In genomic region chr7:120951309-120951706, GRCh38 we compare ENCODE assay signal across 8 cellular contexts. TPM values are rescaled to one million over a fixed set of nuclear protein-coding genes. Genes with fewer than 3 reads are reported as not detected.
DNase-seq lines count a peak whose midpoint lies in the region; ATAC-seq, FAIRE-seq and TF ChIP-seq lines count a peak whose summit lies in the region.

No MANE protein-coding gene starts in this region.

- H3K9ac ChIP-seq in muscle layer of colon (ENCODE audit: low read length), result peak overlapping the region; percentile 82

- H3K4me3 ChIP-seq in A549 (peak overlapping the region; percentile 68), muscle layer of colon (ENCODE audit: low read depth in 1 of 2, low read length in 2 of 2) (peak overlapping the region; percentile 22 to 90)

- peak overlapping the region; percentile 100 for H3K27ac Mint-ChIP-seq in chondrocyte (ENCODE audit: unreplicated experiment)

- POLR2A ChIA-PET in A549 (lab: Yijun Ruan, JAX), result interaction anchor here (1.0 to 1.6 kb wide), 3 partner anchors 131 to 445 kb away, joined by 3 to 10 read pairs (median 3); partner anchors contain the start of gene FAM3C

- TF ChIP-seq CTCF in A549 (IDR thresholded peaks at IDR 0.05) (no peak), chondrocyte (IDR thresholded peaks at IDR 0.05) (no peak)

- ATAC-seq in A549 (no peak), GM19351 (IDR thresholded peaks at IDR 0.05; ENCODE audit: unreplicated experiment) (no peak), HG03135 (IDR thresholded peaks at IDR 0.05; ENCODE audit: unreplicated experiment) (no peak)

- no peak for FAIRE-seq in A549 (lab: Jason Lieb, UNC)

- peaks cover 2% of the 10 kb centered on the region for H3K27me3 Mint-ChIP-seq in chondrocyte (ENCODE audit: low read depth)

- H3K4me2 ChIP-seq in A549, result peak overlapping the region; percentile 66

- H3K9me3 ChIP-seq in A549 (no peaks in the 10 kb centered on the region), muscle layer of colon (ENCODE audit: low read length) (no peaks in the 10 kb centered on the region)

- DNase-seq in A549 (ENCODE audit: low read depth in 1 of 2, low spot score in 1 of 2) (no peak), chondrocyte (ENCODE audit: low spot score) (no peak), NCI-H1436 treated with DMSO at 0.1 percent for 48 hours (lab: John Stamatoyannopoulos, UW) (no peak), RPMI8226 (no peak)

- CTCF ChIA-PET in A549 (lab: Yijun Ruan, JAX), result interaction anchor here (0.9 to 1.1 kb wide), 3 partner anchors 10 to 159 kb away, joined by 3 read pairs; no protein-coding TSS in a partner anchor

- H3K27ac ChIP-seq in A549 (peak overlapping the region; percentile 95 to 97), muscle layer of colon (ENCODE audit: low read depth, low read length) (peak overlapping the region; percentile 81)

- peaks cover 7% of the 10 kb centered on the region for H3K36me3 Mint-ChIP-seq in chondrocyte (ENCODE audit: low read depth)

- no peaks in the 10 kb centered on the region for H3K27me3 ChIP-seq in muscle layer of colon (ENCODE audit: control insufficient read depth in 1 of 2, insufficient read depth in 2 of 2, low read length in 2 of 2)

- H3K4me1 Mint-ChIP-seq in chondrocyte (ENCODE audit: low read depth), result peaks cover 16% of the 10 kb centered on the region

- TF ChIP-seq RAD21 in A549 (conservative IDR thresholded peaks at IDR 0.05 in 1 of 2, IDR thresholded peaks at IDR 0.05 in 1 of 2), result no peak
- TF ChIP-seq RAD21 in Ishikawa (IDR thresholded peaks at IDR 0.05; ENCODE audit: low read depth), result no peak

- peaks cover 20% of the 10 kb centered on the region for H3K36me3 ChIP-seq in muscle layer of colon (ENCODE audit: insufficient read depth, low read length)

- no peak for TF ChIP-seq POLR2A in A549 (IDR thresholded peaks at IDR 0.05; ENCODE audit: low read length)

- 3% methylated on average over 8 of the region's 8 CpGs for WGBS in A549 (ENCODE audit: missing lambda C conversion rate)

- no peaks in the 10 kb centered on the region for H3K9me3 Mint-ChIP-seq in chondrocyte (ENCODE audit: low read depth)

- TF ChIP-seq EP300 in A549 (IDR thresholded peaks at IDR 0.05) (no peak), Ishikawa (IDR thresholded peaks at IDR 0.05; ENCODE audit: borderline replicate concordance) (no peak)

- H3K4me1 ChIP-seq in A549 (peaks cover 11% of the 10 kb centered on the region; the same call in 2 of the 3 replicates), muscle layer of colon (ENCODE audit: insufficient read depth, low read length) (peaks cover 11% of the 10 kb centered on the region)

- H3K4me3 Mint-ChIP-seq in chondrocyte (ENCODE audit: unreplicated experiment), result peak overlapping the region; percentile 92

TF ChIP-seq in A549, 52 proteins besides CTCF, POLR2A, EP300 and RAD21:
- TF ChIP-seq PHF8 (IDR thresholded peaks at IDR 0.05; ENCODE audit: borderline replicate concordance, low read depth) (no peak), FOSL2 (IDR thresholded peaks at IDR 0.05) (no peak), FOSL2 (CRISPR knock-in tag; IDR thresholded peaks at IDR 0.05) (no peak), HOXA7 (CRISPR knock-in tag; IDR thresholded peaks at IDR 0.05) (no peak), TFCP2L1 (CRISPR knock-in tag; IDR thresholded peaks at IDR 0.05) (no peak), ATOH8 (CRISPR knock-in tag; IDR thresholded peaks at IDR 0.05; ENCODE audit: low read depth) (no peak), HOXB13 (CRISPR knock-in tag; IDR thresholded peaks at IDR 0.05; ENCODE audit: low read depth) (no peak), E2F6 (IDR thresholded peaks at IDR 0.05; ENCODE audit: borderline replicate concordance, low read depth) (no peak), KDM1A (IDR thresholded peaks at IDR 0.05; ENCODE audit: low read depth) (no peak)
- TF ChIP-seq, protein P1, sequence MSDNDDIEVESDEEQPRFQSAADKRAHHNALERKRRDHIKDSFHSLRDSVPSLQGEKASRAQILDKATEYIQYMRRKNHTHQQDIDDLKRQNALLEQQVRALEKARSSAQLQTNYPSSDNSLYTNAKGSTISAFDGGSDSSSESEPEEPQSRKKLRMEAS (IDR thresholded peaks at IDR 0.05), result no peak

TF ChIP-seq in Ishikawa, 13 proteins besides CTCF, POLR2A, EP300 and RAD21:
- no peak for TF ChIP-seq CEBPB (IDR thresholded peaks at IDR 0.05)
- TF ChIP-seq, protein P1 (IDR thresholded peaks at IDR 0.05), result peak; percentile 15; the same call in 1 of the 2 replicates

RNA-seq across cellular contexts. Expression of gene ING3, which starts 0.7 kb away (rescaled TPM):
- polyA plus RNA-seq in A549 (2011; rRNA removed) (6.9 and 11.3 TPM in 2 replicates), A549 (2017; fragmentation: RNase III; extraction: RNeasy Plus Mini Kit Qiagen cat#74134 plus additional on column Dnase treatment) (5.6 to 6.7 TPM (median 6.2 TPM) in 3 replicates)
- 3.1 and 3.3 TPM in 2 replicates for polyA plus RNA-seq in A549 (2012; cell fraction: cytosol; rRNA removed)
- polyA plus RNA-seq in A549 (2012; cell fraction: nucleus; rRNA removed), result 2.2 and 3.8 TPM in 2 replicates
- 2.5 and 6.0 TPM in 2 replicates for polyA minus RNA-seq in A549 (2011; rRNA and poly(A)+ RNA removed)
- 14.2 to 18.6 TPM (median 17.4 TPM) in 3 replicates for total RNA-seq in chondrocyte

RNA-seq across cellular contexts. Expression of gene CPED1, which starts 37.2 kb away (rescaled TPM):
- polyA plus RNA-seq in A549 (2011; rRNA removed) (0.03 TPM in 1 of 2 replicates, not detected in the other), A549 (2017; fragmentation: RNase III; extraction: RNeasy Plus Mini Kit Qiagen cat#74134 plus additional on column Dnase treatment) (not detected in 3 replicates)
- polyA plus RNA-seq in A549 (2012; cell fraction: cytosol; rRNA removed), result not detected in 2 replicates
- polyA plus RNA-seq in A549 (2012; cell fraction: nucleus; rRNA removed), result not detected in 2 replicates
- polyA minus RNA-seq in A549 (2011; rRNA and poly(A)+ RNA removed), result not detected in 2 replicates
- 2.8 to 4.9 TPM (median 4.0 TPM) in 3 replicates for total RNA-seq in chondrocyte
